Comparison of ENCODE assay signal across 8 cellular contexts in the genomic region with DNA sequence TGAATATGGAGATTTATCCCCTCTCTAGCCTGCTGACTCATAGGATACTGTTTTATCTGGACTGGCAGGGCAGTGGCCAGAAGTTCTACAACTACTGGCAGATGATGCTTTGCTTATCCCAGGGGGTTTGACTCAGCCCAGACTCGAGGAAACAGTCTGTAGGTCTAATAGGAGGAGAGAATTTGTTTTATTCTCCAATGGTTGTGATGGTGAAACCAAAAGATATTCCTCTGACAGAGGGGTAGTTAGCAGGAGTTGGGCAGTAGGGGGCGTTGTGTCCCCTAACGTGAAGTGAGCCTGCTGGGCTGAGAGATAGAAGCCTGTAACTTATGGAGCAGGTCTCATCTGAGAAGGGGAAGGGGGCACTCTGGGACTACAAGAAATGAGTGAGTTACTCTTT.
DNase-seq lines count a peak whose midpoint lies in the region; ATAC-seq, FAIRE-seq and TF ChIP-seq lines count a peak whose summit lies in the region.

No MANE protein-coding gene starts in this region.

- POLR2A ChIA-PET in SK-N-SH (lab: Yijun Ruan, JAX): no interaction called here

- no peak for ATAC-seq in sciatic nerve
- no peak for ATAC-seq in HG03354 (IDR thresholded peaks at IDR 0.05; ENCODE audit: poor library complexity, severe bottlenecking, unreplicated experiment)

- no peak for TF ChIP-seq EP300 in SK-N-SH (IDR thresholded peaks at IDR 0.05; ENCODE audit: borderline replicate concordance in 1 of 2, low read depth in 1 of 2, low read length in 1 of 2)

- TF ChIP-seq RAD21 in SK-N-SH (IDR thresholded peaks at IDR 0.05; ENCODE audit: low read length): no peak; the same call in 1 of the 2 replicates

- no peaks in the 10 kb centered on the region for H3K79me2 ChIP-seq in SK-N-SH (ENCODE audit: insufficient read depth)

- H2AFZ ChIP-seq in SK-N-SH (ENCODE audit: low read depth): no peak overlapping the region

- peak; percentile 7; the same call in 1 of the 2 replicates for TF ChIP-seq CTCF in AG09319 (IDR thresholded peaks at IDR 0.05; ENCODE audit: low read depth, low read length)
- peak; percentile 42; the same call in 1 of the 2 replicates for TF ChIP-seq CTCF in SK-N-SH (IDR thresholded peaks at IDR 0.05)
- peak; percentile 24 to 73 for TF ChIP-seq CTCF in right atrium auricular region (IDR thresholded peaks at IDR 0.05)

- in situ Hi-C loops in HAP-1 (cut with MboI; ENCODE audit: low sequenced_read_pairs): loop anchor here (10.0 kb wide), 1 partner anchor 158 kb away; no protein-coding TSS in a partner anchor

- no peaks in the 10 kb centered on the region for H3K9me2 ChIP-seq in SK-N-SH

- no peaks in the 10 kb centered on the region for H3K9me3 ChIP-seq in HAP-1
- H3K9me3 ChIP-seq in SK-N-SH: no peaks in the 10 kb centered on the region
- H3K9me3 ChIP-seq in right atrium auricular region: no peaks in the 10 kb centered on the region

- CTCF ChIA-PET in SK-N-SH (lab: Yijun Ruan, JAX): interaction anchor here (0.9 to 2.0 kb wide), 3 partner anchors 52 to 156 kb away, joined by 3 to 6 read pairs (median 6); no protein-coding TSS in a partner anchor

- no peaks in the 10 kb centered on the region for H4K20me1 ChIP-seq in SK-N-SH (ENCODE audit: insufficient read depth)

- H3K27ac ChIP-seq in SK-N-SH (ENCODE audit: low read depth in 2 of 2, low read length in 1 of 2) (no peak overlapping the region), right atrium auricular region (no peak overlapping the region)

- H3K4me3 ChIP-seq in HAP-1 (no peak overlapping the region), SK-N-SH (ENCODE audit: low read depth in 2 of 2, low read length in 1 of 2) (no peak overlapping the region; a peak in 1 of 4 replicates), right atrium auricular region (no peak overlapping the region)

- H3K9ac ChIP-seq in SK-N-SH: no peak overlapping the region

- WGBS in SK-N-SH (ENCODE audit: low lambda C conversion rate): 2% methylated on average over 3 of the region's 3 CpGs

- H3K27me3 ChIP-seq in HAP-1 (ENCODE audit: low read depth): no peaks in the 10 kb centered on the region
- no peaks in the 10 kb centered on the region; the same call in 1 of the 2 replicates for H3K27me3 ChIP-seq in SK-N-SH (ENCODE audit: insufficient read depth)
- H3K27me3 ChIP-seq in right atrium auricular region: no peaks in the 10 kb centered on the region

- intact Hi-C loops in sciatic nerve (cut with DNase I): no loop called here

- H3K36me3 ChIP-seq in HAP-1 (replicated peaks): no peaks in the 10 kb centered on the region
- H3K36me3 ChIP-seq in SK-N-SH (replicated peaks in 1 of 2; ENCODE audit: control insufficient read depth in 1 of 2, insufficient read depth in 2 of 2, low read length in 1 of 2): no peaks in the 10 kb centered on the region
- H3K36me3 ChIP-seq in right atrium auricular region: no peaks in the 10 kb centered on the region

- no peak for FAIRE-seq in GM12892 (lab: Jason Lieb, UNC)

- DNase-seq in AG09319 (ENCODE audit: extremely low read depth, low read depth) (no peak), HAP-1 (ENCODE audit: low spot score in 2 of 2) (peak; percentile 12 to 69), SK-N-SH (no peak), right atrium auricular region (ENCODE audit: low spot score) (no peak), sciatic nerve (ENCODE audit: low spot score) (no peak), islet precursor cell (no peak), GM12892 (ENCODE audit: insufficient read length) (no peak)

- no peak for TF ChIP-seq POLR2A in GM12892 (IDR thresholded peaks at IDR 0.05; ENCODE audit: low read depth, low read length)

- no peak overlapping the region for H3K4me2 ChIP-seq in SK-N-SH

- H3K4me1 ChIP-seq in HAP-1 (no peaks in the 10 kb centered on the region), SK-N-SH (ENCODE audit: control insufficient read depth in 1 of 2, insufficient read depth in 2 of 2, low read depth in 1 of 2, low read length in 1 of 2) (no peaks in the 10 kb centered on the region), right atrium auricular region (peaks cover 0 to 17% of the 10 kb centered on the region in 2 donors)

- H3F3A ChIP-seq in SK-N-SH (replicated peaks; ENCODE audit: insufficient read depth): no peaks in the 10 kb centered on the region

TF ChIP-seq in SK-N-SH, 30 proteins besides CTCF, POLR2A, EP300 and RAD21:
- TF ChIP-seq SMC3 (IDR thresholded peaks at IDR 0.05; ENCODE audit: low read depth, low read length): 0 out of 2 replicates have a peak, but pooled peaks have one; percentile 10
- no peak for TF ChIP-seq RCOR1 (IDR thresholded peaks at IDR 0.05; ENCODE audit: low read length)

Comparison
In these comparisons a context has a peak if more than half of its experiments do, and no peak if none do; other contexts are left out.
1. DNase-seq: peak in HAP-1 (2 of 2); none in AG09319 (single experiment), SK-N-SH (single experiment), right atrium auricular region (single experiment), sciatic nerve (single experiment), islet precursor cell (single experiment) and GM12892 (single experiment).
2. Peak in every context shown above with its lines, with median percentiles within 50 percentile points of each other: CTCF ChIP-seq.